Comparison of ENCODE assay signal across 1 cellular context in genomic region chr2:238060096-238060541, GRCh38.
A peak's percentile ranks its signal among the peaks of the same experiment; 100 is the strongest.
TF ChIP-seq lines count a peak whose summit lies in the region.

No MANE protein-coding gene starts in this region.

TF ChIP-seq in K562, 482 proteins besides CTCF, POLR2A, EP300 and RAD21 (continued from another document):
- TF ChIP-seq ZBTB40 (IDR thresholded peaks at IDR 0.05) (no peak), ZBTB40 (CRISPR knock-in tag; IDR thresholded peaks at IDR 0.05) (no peak), OTX1 (CRISPR knock-in tag; IDR thresholded peaks at IDR 0.05) (0 out of 2 replicates have a peak, but pooled peaks have one; percentile 9), THRAP3 (IDR thresholded peaks at IDR 0.05; ENCODE audit: borderline replicate concordance) (no peak), NR4A1 (CRISPR knock-in tag; IDR thresholded peaks at IDR 0.05) (no peak), NR4A1 (tag; IDR thresholded peaks at IDR 0.05) (no peak), ZNF551 (CRISPR knock-in tag; IDR thresholded peaks at IDR 0.05) (no peak), ZNF57 (CRISPR knock-in tag; IDR thresholded peaks at IDR 0.05) (no peak), ZKSCAN3 (CRISPR knock-in tag; IDR thresholded peaks at IDR 0.05) (no peak), SAFB2 (IDR thresholded peaks at IDR 0.05; ENCODE audit: borderline replicate concordance, low read depth, low read length, severe bottlenecking) (no peak), E2F3 (CRISPR knock-in tag; IDR thresholded peaks at IDR 0.05) (no peak), CEBPB (tag; IDR thresholded peaks at IDR 0.05) (no peak)
